ENCODE assay signal across 18 cellular contexts in the genomic region with DNA sequence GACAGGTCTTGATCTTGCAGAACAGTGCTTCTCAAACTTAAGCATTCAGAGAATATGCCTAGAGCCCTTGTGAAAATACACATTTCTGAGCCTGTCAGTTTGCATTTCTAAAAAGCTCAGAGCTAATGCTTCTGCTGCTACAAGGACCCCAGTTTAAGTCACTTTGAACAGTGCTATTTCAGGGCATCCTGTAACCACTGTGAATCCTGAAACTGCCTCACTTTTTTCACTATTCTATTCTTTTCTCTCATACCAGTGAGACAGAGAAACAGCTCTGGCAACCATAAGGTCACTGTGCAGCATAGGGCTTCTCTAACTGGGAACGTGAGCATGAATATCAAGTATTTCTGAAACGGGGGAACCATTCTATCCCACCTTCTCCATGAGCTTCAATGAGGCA.
DNase-seq lines count a peak whose midpoint lies in the region; ATAC-seq and TF ChIP-seq lines count a peak whose summit lies in the region.
"Had no signal": no experiment of that assay in that cellular context is flagged by ENCODE, and none has a peak within 500 bp of the region (broad histone marks: within the 10 kb centered on the region; RNA-seq: fewer than 3 reads in every experiment).

No MANE protein-coding gene starts in this region.

- no peak for DNase-seq in AG08396 (ENCODE audit: low spot score)
- DNase-seq in NCI-H1105 treated with DMSO at 0.1 percent for 48 hours (lab: John Stamatoyannopoulos, UW): no peak
- DNase-seq: activated CD8-positive, alpha-beta memory T cell treated with anti-CD3 and anti-CD28 coated beads, Interleukin-2, amount 50 U/mL, for 4 hours; effector CD4-positive, alpha-beta T cell; GDM1; NCI-H1417; NCI-H510A; PC-9; testis; WERI-Rb-1 had no signal

- ATAC-seq in GM18499 (IDR thresholded peaks at IDR 0.05; ENCODE audit: insufficient read depth, unreplicated experiment) (peak; percentile 76), GM19452 (IDR thresholded peaks at IDR 0.05; ENCODE audit: unreplicated experiment) (peak; percentile 63), HG02623 (IDR thresholded peaks at IDR 0.05; ENCODE audit: unreplicated experiment) (peak; percentile 71), HG03175 (IDR thresholded peaks at IDR 0.05; ENCODE audit: unreplicated experiment) (peak; percentile 46), HG03139 (IDR thresholded peaks at IDR 0.05; ENCODE audit: unreplicated experiment) (no peak), SK-N-SH treated with all-trans-retinoic acid at 6 μM for 48 hours (no peak)
- ATAC-seq: A549; activated naive CD4-positive, alpha-beta T cell treated with anti-CD3 and anti-CD28 coated beads, Interleukin-2, amount 50 U/mL, for 72 hours had no signal

TF ChIP-seq in SK-N-SH treated with all-trans-retinoic acid at 6 μM for 48 hours, 23 proteins besides CTCF, POLR2A, EP300 and RAD21:
- no peak for TF ChIP-seq TCF4 (CRISPR knock-in tag; IDR thresholded peaks at IDR 0.05; ENCODE audit: borderline replicate concordance)
- TF ChIP-seq CSDC2 (CRISPR knock-in tag; IDR thresholded peaks at IDR 0.05): no peak
- TF ChIP-seq ZFP30 (CRISPR knock-in tag; IDR thresholded peaks at IDR 0.05): no peak
- TF ChIP-seq SNAI2 (CRISPR knock-in tag; IDR thresholded peaks at IDR 0.05): no peak
- no peak for TF ChIP-seq TOX (CRISPR knock-in tag; IDR thresholded peaks at IDR 0.05; ENCODE audit: borderline replicate concordance)
- TF ChIP-seq ZNF8 (CRISPR knock-in tag; IDR thresholded peaks at IDR 0.05): no peak
- TF ChIP-seq OSR1 (CRISPR knock-in tag; IDR thresholded peaks at IDR 0.05): no peak
- no peak for TF ChIP-seq ARNTL (CRISPR knock-in tag; IDR thresholded peaks at IDR 0.05; ENCODE audit: borderline replicate concordance, low read depth)
- no peak for TF ChIP-seq ZNF70 (CRISPR knock-in tag; IDR thresholded peaks at IDR 0.05)
- TF ChIP-seq, protein P1, sequence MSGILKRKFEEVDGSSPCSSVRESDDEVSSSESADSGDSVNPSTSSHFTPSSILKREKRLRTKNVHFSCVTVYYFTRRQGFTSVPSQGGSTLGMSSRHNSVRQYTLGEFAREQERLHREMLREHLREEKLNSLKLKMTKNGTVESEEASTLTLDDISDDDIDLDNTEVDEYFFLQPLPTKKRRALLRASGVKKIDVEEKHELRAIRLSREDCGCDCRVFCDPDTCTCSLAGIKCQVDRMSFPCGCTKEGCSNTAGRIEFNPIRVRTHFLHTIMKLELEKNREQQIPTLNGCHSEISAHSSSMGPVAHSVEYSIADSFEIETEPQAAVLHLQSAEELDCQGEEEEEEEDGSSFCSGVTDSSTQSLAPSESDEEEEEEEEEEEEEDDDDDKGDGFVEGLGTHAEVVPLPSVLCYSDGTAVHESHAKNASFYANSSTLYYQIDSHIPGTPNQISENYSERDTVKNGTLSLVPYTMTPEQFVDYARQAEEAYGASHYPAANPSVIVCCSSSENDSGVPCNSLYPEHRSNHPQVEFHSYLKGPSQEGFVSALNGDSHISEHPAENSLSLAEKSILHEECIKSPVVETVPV (CRISPR knock-in tag; IDR thresholded peaks at IDR 0.05): no peak
- no peak for TF ChIP-seq RARB (CRISPR knock-in tag; IDR thresholded peaks at IDR 0.05)
- TF ChIP-seq ZFP3 (CRISPR knock-in tag; IDR thresholded peaks at IDR 0.05): no peak
- TF ChIP-seq GLIS3 (CRISPR knock-in tag; IDR thresholded peaks at IDR 0.05): no peak
- TF ChIP-seq, protein P2, sequence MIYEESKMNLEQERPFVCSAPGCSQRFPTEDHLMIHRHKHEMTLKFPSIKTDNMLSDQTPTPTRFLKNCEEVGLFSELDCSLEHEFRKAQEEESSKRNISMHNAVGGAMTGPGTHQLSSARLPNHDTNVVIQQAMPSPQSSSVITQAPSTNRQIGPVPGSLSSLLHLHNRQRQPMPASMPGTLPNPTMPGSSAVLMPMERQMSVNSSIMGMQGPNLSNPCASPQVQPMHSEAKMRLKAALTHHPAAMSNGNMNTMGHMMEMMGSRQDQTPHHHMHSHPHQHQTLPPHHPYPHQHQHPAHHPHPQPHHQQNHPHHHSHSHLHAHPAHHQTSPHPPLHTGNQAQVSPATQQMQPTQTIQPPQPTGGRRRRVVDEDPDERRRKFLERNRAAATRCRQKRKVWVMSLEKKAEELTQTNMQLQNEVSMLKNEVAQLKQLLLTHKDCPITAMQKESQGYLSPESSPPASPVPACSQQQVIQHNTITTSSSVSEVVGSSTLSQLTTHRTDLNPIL (CRISPR knock-in tag; IDR thresholded peaks at IDR 0.05; ENCODE audit: low read depth): no peak
- TF ChIP-seq, protein P3, sequence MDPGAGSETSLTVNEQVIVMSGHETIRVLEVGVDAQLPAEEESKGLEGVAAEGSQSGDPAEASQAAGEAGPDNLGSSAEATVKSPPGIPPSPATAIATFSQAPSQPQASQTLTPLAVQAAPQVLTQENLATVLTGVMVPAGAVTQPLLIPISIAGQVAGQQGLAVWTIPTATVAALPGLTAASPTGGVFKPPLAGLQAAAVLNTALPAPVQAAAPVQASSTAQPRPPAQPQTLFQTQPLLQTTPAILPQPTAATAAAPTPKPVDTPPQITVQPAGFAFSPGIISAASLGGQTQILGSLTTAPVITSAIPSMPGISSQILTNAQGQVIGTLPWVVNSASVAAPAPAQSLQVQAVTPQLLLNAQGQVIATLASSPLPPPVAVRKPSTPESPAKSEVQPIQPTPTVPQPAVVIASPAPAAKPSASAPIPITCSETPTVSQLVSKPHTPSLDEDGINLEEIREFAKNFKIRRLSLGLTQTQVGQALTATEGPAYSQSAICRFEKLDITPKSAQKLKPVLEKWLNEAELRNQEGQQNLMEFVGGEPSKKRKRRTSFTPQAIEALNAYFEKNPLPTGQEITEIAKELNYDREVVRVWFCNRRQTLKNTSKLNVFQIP (CRISPR knock-in tag; IDR thresholded peaks at IDR 0.05; ENCODE audit: borderline replicate concordance, low read depth): no peak
- no peak for TF ChIP-seq ESRRG (CRISPR knock-in tag; IDR thresholded peaks at IDR 0.05)
- TF ChIP-seq, protein P4, sequence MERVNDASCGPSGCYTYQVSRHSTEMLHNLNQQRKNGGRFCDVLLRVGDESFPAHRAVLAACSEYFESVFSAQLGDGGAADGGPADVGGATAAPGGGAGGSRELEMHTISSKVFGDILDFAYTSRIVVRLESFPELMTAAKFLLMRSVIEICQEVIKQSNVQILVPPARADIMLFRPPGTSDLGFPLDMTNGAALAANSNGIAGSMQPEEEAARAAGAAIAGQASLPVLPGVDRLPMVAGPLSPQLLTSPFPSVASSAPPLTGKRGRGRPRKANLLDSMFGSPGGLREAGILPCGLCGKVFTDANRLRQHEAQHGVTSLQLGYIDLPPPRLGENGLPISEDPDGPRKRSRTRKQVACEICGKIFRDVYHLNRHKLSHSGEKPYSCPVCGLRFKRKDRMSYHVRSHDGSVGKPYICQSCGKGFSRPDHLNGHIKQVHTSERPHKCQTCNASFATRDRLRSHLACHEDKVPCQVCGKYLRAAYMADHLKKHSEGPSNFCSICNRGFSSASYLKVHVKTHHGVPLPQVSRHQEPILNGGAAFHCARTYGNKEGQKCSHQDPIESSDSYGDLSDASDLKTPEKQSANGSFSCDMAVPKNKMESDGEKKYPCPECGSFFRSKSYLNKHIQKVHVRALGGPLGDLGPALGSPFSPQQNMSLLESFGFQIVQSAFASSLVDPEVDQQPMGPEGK (CRISPR knock-in tag; IDR thresholded peaks at IDR 0.05; ENCODE audit: borderline replicate concordance): no peak

Comparison
In these comparisons a context has a peak if more than half of its experiments do, and no peak if none do; other contexts are left out.
1. ATAC-seq: peak in GM18499 (single experiment), GM19452 (single experiment), HG02623 (single experiment) and HG03175 (single experiment); none in HG03139 (single experiment) and SK-N-SH treated with all-trans-retinoic acid at 6 μM for 48 hours (single experiment).